In genomic region chr16:9258423-9259051, GRCh38 we compare ENCODE assay signal across 9 cellular contexts.
A peak's percentile ranks its signal among the peaks of the same experiment; 100 is the strongest.
DNase-seq lines count a peak whose midpoint lies in the region; ATAC-seq and TF ChIP-seq lines count a peak whose summit lies in the region.
"Had no signal": no experiment of that assay in that cellular context is flagged by ENCODE, and none has a peak within 500 bp of the region (broad histone marks: within the 10 kb centered on the region; RNA-seq: fewer than 3 reads in every experiment).

No MANE protein-coding gene starts in this region.

- TF ChIP-seq EP300 in Ishikawa (IDR thresholded peaks at IDR 0.05; ENCODE audit: borderline replicate concordance), result no peak

- H3K36me3 Mint-ChIP-seq in WTC11, result no peaks in the 10 kb centered on the region

- ATAC-seq in Right ventricle myocardium superior (ENCODE audit: poor library complexity), result peak; percentile 66
- peak; percentile 86 for ATAC-seq in WTC11
- ATAC-seq in GM19452 (IDR thresholded peaks at IDR 0.05; ENCODE audit: unreplicated experiment), result no peak

- POLR2A ChIA-PET in WTC11 (lab: Charles Lee), result interaction anchor here (0.6 kb wide), 1 partner anchor 917 kb away, joined by 3 read pairs; no protein-coding TSS in a partner anchor

- H3K4me1 ChIP-seq in right atrium auricular region, result peaks cover 0 to 6% of the 10 kb centered on the region in 2 donors

- CTCF ChIA-PET in WTC11 (lab: Charles Lee), result interaction anchor here (0.6 to 6.4 kb wide), 33 partner anchors 10 to 1816 kb away, joined by 3 to 102 read pairs (median 4); partner anchors contain the start of gene GRIN2A

- TF ChIP-seq RAD21 in Ishikawa (IDR thresholded peaks at IDR 0.05; ENCODE audit: low read depth), result peak; percentile 83

- TF ChIP-seq CTCF in right atrium auricular region (IDR thresholded peaks at IDR 0.05) (peak in 1 of 2 donors; percentile 79), WTC11 (IDR thresholded peaks at IDR 0.05) (peak; percentile 73)

- intact Hi-C loops in Right ventricle myocardium superior (cut with DNase I), result loop anchor here (10.0 kb wide), 1 partner anchor 926 kb away; the partner anchor contains the start of gene GRIN2A

- H3K4me3 Mint-ChIP-seq in WTC11, result no peak overlapping the region
- H3K4me3 Mint-ChIP-seq: stimulated activated naive CD8-positive, alpha-beta T cell treated with anti-CD3 and anti-CD28 coated beads, Interleukin-15, Interleukin-2, amounts not matched to agents 100 ng/mL and 50 ng/mL, for 24 hours had no signal

- H3K27ac Mint-ChIP-seq in WTC11, result no peak overlapping the region
- H3K27ac Mint-ChIP-seq: stimulated activated naive CD8-positive, alpha-beta T cell treated with anti-CD3 and anti-CD28 coated beads, Interleukin-15, Interleukin-2, amounts not matched to agents 100 ng/mL and 50 ng/mL, for 24 hours had no signal

- H3K4me3 ChIP-seq in right atrium auricular region, result no peak overlapping the region

- no peaks in the 10 kb centered on the region for H3K27me3 Mint-ChIP-seq in WTC11 (ENCODE audit: low read depth)

- H3K27ac ChIP-seq in right atrium auricular region, result no peak overlapping the region

- peaks cover 16% of the 10 kb centered on the region for H3K9me3 Mint-ChIP-seq in WTC11
- H3K9me3 Mint-ChIP-seq: stimulated activated naive CD8-positive, alpha-beta T cell treated with anti-CD3 and anti-CD28 coated beads, Interleukin-15, Interleukin-2, amounts not matched to agents 100 ng/mL and 50 ng/mL, for 24 hours had no signal

- no peaks in the 10 kb centered on the region for H3K36me3 ChIP-seq in right atrium auricular region

- DNase-seq in Right ventricle myocardium superior (no peak), right atrium auricular region (ENCODE audit: low spot score) (no peak), WTC11 (ENCODE audit: low spot score) (peak; percentile 75), glomerular visceral epithelial cell (ENCODE audit: extremely low spot score) (peak; percentile 4), putamen (ENCODE audit: low spot score) (peak; percentile 51), GF-D8 (lab: John Stamatoyannopoulos, UW) (no peak)

- H3K4me1 Mint-ChIP-seq in WTC11, result peaks cover 23% of the 10 kb centered on the region

- no peaks in the 10 kb centered on the region for H3K9me3 ChIP-seq in right atrium auricular region

- no peaks in the 10 kb centered on the region for H3K27me3 ChIP-seq in right atrium auricular region

TF ChIP-seq in Ishikawa, 13 proteins besides CTCF, POLR2A, EP300 and RAD21:
- TF ChIP-seq TAF1 (IDR thresholded peaks at IDR 0.05; ENCODE audit: low read depth) (no peak), CEBPB (IDR thresholded peaks at IDR 0.05) (no peak), TEAD4 (IDR thresholded peaks at IDR 0.05) (no peak), ZBTB7A (IDR thresholded peaks at IDR 0.05; ENCODE audit: low read depth) (no peak), TCF12 (IDR thresholded peaks at IDR 0.05; ENCODE audit: low read depth) (no peak), MAX (IDR thresholded peaks at IDR 0.05) (no peak), REST (IDR thresholded peaks at IDR 0.05; ENCODE audit: low read depth) (no peak), YY1 (IDR thresholded peaks at IDR 0.05; ENCODE audit: low read depth) (no peak), NFIC (IDR thresholded peaks at IDR 0.05) (no peak)

TF ChIP-seq in WTC11, 78 proteins besides CTCF, POLR2A, EP300 and RAD21:
- TF ChIP-seq MAX (CRISPR knock-in tag; IDR thresholded peaks at IDR 0.05), result 0 out of 2 replicates have a peak, but pooled peaks have one; percentile 23
- no peak for TF ChIP-seq CREM (CRISPR knock-in tag; IDR thresholded peaks at IDR 0.05)

Comparison
In these comparisons a context has a peak if more than half of its experiments do, and no peak if none do; other contexts are left out.
1. DNase-seq: peak in WTC11 (single experiment), glomerular visceral epithelial cell (single experiment) and putamen (single experiment); none in Right ventricle myocardium superior (single experiment), right atrium auricular region (single experiment) and GF-D8 (single experiment).